8 cellular contexts compared by ENCODE assay signal in genomic region chr14:60331201-60332045, GRCh38.
DNase-seq lines count a peak whose midpoint lies in the region; ATAC-seq and TF ChIP-seq lines count a peak whose summit lies in the region.

No MANE protein-coding gene starts in this region.

- H3K36me3 Mint-ChIP-seq in activated T-cell treated with anti-CD3 and anti-CD28 coated beads, Interleukin-2, amount 50 U/mL, for 4 hours (ENCODE audit: insufficient read depth): no peaks in the 10 kb centered on the region

- H3K4me2 ChIP-seq in OCI-LY1 (ENCODE audit: low read length): peak overlapping the region; percentile 86

- peak overlapping the region; percentile 55 for H3K4me3 ChIP-seq in OCI-LY1 (ENCODE audit: low read depth, low read length, poor library complexity, severe bottlenecking)
- H3K4me3 ChIP-seq in fibroblast of the aortic adventitia (ENCODE audit: low read depth, low read length): no peak overlapping the region
- H3K4me3 ChIP-seq in neutrophil (ENCODE audit: low read depth in 1 of 2, low read length in 1 of 2): peak overlapping the region; percentile 51 to 56
- peak overlapping the region; percentile 52 to 84 (median 67) for H3K4me3 ChIP-seq in subcutaneous abdominal adipose tissue (ENCODE audit: low read depth in 1 of 5, low read length in 5 of 5)

- H3K4me1 ChIP-seq in OCI-LY1 (ENCODE audit: insufficient read depth, low read length, severe bottlenecking): peaks cover 67% of the 10 kb centered on the region
- H3K4me1 ChIP-seq in neutrophil (ENCODE audit: control insufficient read depth in 1 of 2, insufficient read depth in 1 of 2, low read depth in 1 of 2, low read length in 1 of 2): peaks cover 17% of the 10 kb centered on the region in 2 experiments
- H3K4me1 ChIP-seq in subcutaneous abdominal adipose tissue (ENCODE audit: control insufficient read depth in 5 of 5, insufficient read depth in 5 of 5, low read length in 5 of 5): peaks cover 0 to 19% (median 19%) of the 10 kb centered on the region in 5 donors

- H3K9me2 ChIP-seq in OCI-LY1 (ENCODE audit: low read depth, low read length): no peaks in the 10 kb centered on the region

- H3K79me2 ChIP-seq in OCI-LY1 (ENCODE audit: insufficient read depth, low read length): peaks cover 5% of the 10 kb centered on the region

- H3K9me3 ChIP-seq in OCI-LY1 (ENCODE audit: low read length) (no peaks in the 10 kb centered on the region), neutrophil (no peaks in the 10 kb centered on the region), subcutaneous abdominal adipose tissue (ENCODE audit: control insufficient read depth in 5 of 5, low read length in 5 of 5) (no peaks in the 10 kb centered on the region)

- H3K4me3 Mint-ChIP-seq in activated T-cell treated with anti-CD3 and anti-CD28 coated beads, Interleukin-2, amount 50 U/mL, for 4 hours: peak overlapping the region; percentile 95

- peak; percentile 96 for TF ChIP-seq CTCF in OCI-LY1 (IDR thresholded peaks at IDR 0.05; ENCODE audit: low read length)
- peak; percentile 55 for TF ChIP-seq CTCF in fibroblast of the aortic adventitia (IDR thresholded peaks at IDR 0.05; ENCODE audit: insufficient read depth, low read length)
- peak; percentile 74 for TF ChIP-seq CTCF in neutrophil (IDR thresholded peaks at IDR 0.05)

- H3K36me3 ChIP-seq in OCI-LY1 (ENCODE audit: insufficient read depth, low read length): no peaks in the 10 kb centered on the region
- H3K36me3 ChIP-seq in neutrophil: no peaks in the 10 kb centered on the region
- no peaks in the 10 kb centered on the region for H3K36me3 ChIP-seq in subcutaneous abdominal adipose tissue (ENCODE audit: control insufficient read depth in 5 of 5, insufficient read depth in 5 of 5, low read length in 5 of 5)

- H4K20me1 ChIP-seq in OCI-LY1 (ENCODE audit: insufficient read depth, low read length): no peaks in the 10 kb centered on the region

- H2AFZ ChIP-seq in OCI-LY1 (ENCODE audit: low read length): 0 out of 2 replicates have a peak overlapping the region, but pooled peaks have one; percentile 6

- H3K4me1 Mint-ChIP-seq in activated T-cell treated with anti-CD3 and anti-CD28 coated beads, Interleukin-2, amount 50 U/mL, for 4 hours (ENCODE audit: low read depth): peaks cover 28% of the 10 kb centered on the region

- H3K27me3 ChIP-seq in OCI-LY1 (ENCODE audit: insufficient read depth, low read length) (no peaks in the 10 kb centered on the region), neutrophil (peaks cover 82% of the 10 kb centered on the region), subcutaneous abdominal adipose tissue (ENCODE audit: control insufficient read depth in 5 of 5, insufficient read depth in 4 of 5, low read length in 5 of 5) (peaks cover 7 to 19% (median 15%) of the 10 kb centered on the region in 5 donors)

- DNase-seq in DMS53 treated with DMSO at 0.1 percent for 48 hours (lab: John Stamatoyannopoulos, UW; ENCODE audit: unreplicated experiment) (peak; percentile 78), HuH-7 (ENCODE audit: low spot score) (peak; percentile 56), fibroblast of the aortic adventitia (ENCODE audit: low read depth) (peak; percentile 42)
- peak; percentile 76 for DNase-seq in activated T-cell treated with anti-CD3 and anti-CD28 coated beads, Interleukin-2, amount 50 U/mL, for 4 hours

- H3K9ac ChIP-seq in OCI-LY1 (ENCODE audit: low read length) (peak overlapping the region; percentile 85), subcutaneous abdominal adipose tissue (ENCODE audit: low read length in 5 of 5) (peak overlapping the region in 4 of 5 donors; percentile 23 to 62 (median 60))

- peaks cover 5% of the 10 kb centered on the region; the same call in 1 of the 2 replicates for H3F3A ChIP-seq in OCI-LY1 (ENCODE audit: insufficient read depth, low read length)

- H3K27ac ChIP-seq in OCI-LY1 (ENCODE audit: low read depth, low read length, poor library complexity, severe bottlenecking): peak overlapping the region; percentile 98
- no peak overlapping the region for H3K27ac ChIP-seq in neutrophil
- no peak overlapping the region for H3K27ac ChIP-seq in subcutaneous abdominal adipose tissue (ENCODE audit: low read depth, low read length)

- peaks cover 38% of the 10 kb centered on the region for H3K27me3 Mint-ChIP-seq in activated T-cell treated with anti-CD3 and anti-CD28 coated beads, Interleukin-2, amount 50 U/mL, for 4 hours (ENCODE audit: low read depth)

- ATAC-seq in GM21515 (IDR thresholded peaks at IDR 0.05; ENCODE audit: unreplicated experiment): peak; percentile 76
- ATAC-seq in activated T-cell treated with anti-CD3 and anti-CD28 coated beads, Interleukin-2, amount 50 U/mL, for 4 hours: peak; percentile 80 to 81

- H3K9me3 Mint-ChIP-seq in activated T-cell treated with anti-CD3 and anti-CD28 coated beads, Interleukin-2, amount 50 U/mL, for 4 hours: no peaks in the 10 kb centered on the region
